1 cellular context compared by ENCODE assay signal in the genomic region with DNA sequence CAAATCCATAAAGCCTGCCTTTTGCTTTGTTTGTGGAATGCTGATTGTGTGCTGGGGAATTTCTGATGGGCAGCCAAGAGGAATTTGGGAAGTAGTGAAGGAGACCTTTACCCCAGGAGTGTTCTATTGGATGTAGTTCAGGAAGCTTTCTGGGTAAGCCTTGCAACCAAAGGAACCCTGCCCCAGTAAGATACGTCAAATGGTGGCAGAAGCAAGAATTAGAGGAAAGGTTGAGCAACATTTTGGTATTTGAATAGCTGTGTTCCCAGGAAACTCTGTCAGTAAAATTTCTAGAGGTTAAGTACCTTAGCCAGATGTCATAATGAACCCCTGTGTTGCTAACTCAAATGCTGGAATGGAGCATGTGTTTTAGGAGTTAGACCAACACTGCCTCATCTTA.
TF ChIP-seq lines count a peak whose summit lies in the region.

No MANE protein-coding gene starts in this region.

TF ChIP-seq in WTC11, 78 proteins besides CTCF, POLR2A, EP300 and RAD21 (continued from another document):
- TF ChIP-seq, protein P1, sequence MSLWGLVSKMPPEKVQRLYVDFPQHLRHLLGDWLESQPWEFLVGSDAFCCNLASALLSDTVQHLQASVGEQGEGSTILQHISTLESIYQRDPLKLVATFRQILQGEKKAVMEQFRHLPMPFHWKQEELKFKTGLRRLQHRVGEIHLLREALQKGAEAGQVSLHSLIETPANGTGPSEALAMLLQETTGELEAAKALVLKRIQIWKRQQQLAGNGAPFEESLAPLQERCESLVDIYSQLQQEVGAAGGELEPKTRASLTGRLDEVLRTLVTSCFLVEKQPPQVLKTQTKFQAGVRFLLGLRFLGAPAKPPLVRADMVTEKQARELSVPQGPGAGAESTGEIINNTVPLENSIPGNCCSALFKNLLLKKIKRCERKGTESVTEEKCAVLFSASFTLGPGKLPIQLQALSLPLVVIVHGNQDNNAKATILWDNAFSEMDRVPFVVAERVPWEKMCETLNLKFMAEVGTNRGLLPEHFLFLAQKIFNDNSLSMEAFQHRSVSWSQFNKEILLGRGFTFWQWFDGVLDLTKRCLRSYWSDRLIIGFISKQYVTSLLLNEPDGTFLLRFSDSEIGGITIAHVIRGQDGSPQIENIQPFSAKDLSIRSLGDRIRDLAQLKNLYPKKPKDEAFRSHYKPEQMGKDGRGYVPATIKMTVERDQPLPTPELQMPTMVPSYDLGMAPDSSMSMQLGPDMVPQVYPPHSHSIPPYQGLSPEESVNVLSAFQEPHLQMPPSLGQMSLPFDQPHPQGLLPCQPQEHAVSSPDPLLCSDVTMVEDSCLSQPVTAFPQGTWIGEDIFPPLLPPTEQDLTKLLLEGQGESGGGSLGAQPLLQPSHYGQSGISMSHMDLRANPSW (CRISPR knock-in tag; conservative IDR thresholded peaks at IDR 0.05; ENCODE audit: low read depth): no peak
- TF ChIP-seq, protein P2, sequence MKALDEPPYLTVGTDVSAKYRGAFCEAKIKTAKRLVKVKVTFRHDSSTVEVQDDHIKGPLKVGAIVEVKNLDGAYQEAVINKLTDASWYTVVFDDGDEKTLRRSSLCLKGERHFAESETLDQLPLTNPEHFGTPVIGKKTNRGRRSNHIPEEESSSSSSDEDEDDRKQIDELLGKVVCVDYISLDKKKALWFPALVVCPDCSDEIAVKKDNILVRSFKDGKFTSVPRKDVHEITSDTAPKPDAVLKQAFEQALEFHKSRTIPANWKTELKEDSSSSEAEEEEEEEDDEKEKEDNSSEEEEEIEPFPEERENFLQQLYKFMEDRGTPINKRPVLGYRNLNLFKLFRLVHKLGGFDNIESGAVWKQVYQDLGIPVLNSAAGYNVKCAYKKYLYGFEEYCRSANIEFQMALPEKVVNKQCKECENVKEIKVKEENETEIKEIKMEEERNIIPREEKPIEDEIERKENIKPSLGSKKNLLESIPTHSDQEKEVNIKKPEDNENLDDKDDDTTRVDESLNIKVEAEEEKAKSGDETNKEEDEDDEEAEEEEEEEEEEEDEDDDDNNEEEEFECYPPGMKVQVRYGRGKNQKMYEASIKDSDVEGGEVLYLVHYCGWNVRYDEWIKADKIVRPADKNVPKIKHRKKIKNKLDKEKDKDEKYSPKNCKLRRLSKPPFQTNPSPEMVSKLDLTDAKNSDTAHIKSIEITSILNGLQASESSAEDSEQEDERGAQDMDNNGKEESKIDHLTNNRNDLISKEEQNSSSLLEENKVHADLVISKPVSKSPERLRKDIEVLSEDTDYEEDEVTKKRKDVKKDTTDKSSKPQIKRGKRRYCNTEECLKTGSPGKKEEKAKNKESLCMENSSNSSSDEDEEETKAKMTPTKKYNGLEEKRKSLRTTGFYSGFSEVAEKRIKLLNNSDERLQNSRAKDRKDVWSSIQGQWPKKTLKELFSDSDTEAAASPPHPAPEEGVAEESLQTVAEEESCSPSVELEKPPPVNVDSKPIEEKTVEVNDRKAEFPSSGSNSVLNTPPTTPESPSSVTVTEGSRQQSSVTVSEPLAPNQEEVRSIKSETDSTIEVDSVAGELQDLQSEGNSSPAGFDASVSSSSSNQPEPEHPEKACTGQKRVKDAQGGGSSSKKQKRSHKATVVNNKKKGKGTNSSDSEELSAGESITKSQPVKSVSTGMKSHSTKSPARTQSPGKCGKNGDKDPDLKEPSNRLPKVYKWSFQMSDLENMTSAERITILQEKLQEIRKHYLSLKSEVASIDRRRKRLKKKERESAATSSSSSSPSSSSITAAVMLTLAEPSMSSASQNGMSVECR (CRISPR knock-in tag; IDR thresholded peaks at IDR 0.05; ENCODE audit: borderline replicate concordance): no peak
- TF ChIP-seq, protein P3, sequence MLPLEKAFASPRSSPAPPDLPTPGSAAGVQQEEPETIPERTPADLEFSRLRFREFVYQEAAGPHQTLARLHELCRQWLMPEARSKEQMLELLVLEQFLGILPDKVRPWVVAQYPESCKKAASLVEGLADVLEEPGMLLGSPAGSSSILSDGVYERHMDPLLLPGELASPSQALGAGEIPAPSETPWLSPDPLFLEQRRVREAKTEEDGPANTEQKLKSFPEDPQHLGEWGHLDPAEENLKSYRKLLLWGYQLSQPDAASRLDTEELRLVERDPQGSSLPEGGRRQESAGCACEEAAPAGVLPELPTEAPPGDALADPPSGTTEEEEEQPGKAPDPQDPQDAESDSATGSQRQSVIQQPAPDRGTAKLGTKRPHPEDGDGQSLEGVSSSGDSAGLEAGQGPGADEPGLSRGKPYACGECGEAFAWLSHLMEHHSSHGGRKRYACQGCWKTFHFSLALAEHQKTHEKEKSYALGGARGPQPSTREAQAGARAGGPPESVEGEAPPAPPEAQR (CRISPR knock-in tag; IDR thresholded peaks at IDR 0.05): no peak
